Comparison of ENCODE assay signal across 14 cellular contexts in the genomic region with DNA sequence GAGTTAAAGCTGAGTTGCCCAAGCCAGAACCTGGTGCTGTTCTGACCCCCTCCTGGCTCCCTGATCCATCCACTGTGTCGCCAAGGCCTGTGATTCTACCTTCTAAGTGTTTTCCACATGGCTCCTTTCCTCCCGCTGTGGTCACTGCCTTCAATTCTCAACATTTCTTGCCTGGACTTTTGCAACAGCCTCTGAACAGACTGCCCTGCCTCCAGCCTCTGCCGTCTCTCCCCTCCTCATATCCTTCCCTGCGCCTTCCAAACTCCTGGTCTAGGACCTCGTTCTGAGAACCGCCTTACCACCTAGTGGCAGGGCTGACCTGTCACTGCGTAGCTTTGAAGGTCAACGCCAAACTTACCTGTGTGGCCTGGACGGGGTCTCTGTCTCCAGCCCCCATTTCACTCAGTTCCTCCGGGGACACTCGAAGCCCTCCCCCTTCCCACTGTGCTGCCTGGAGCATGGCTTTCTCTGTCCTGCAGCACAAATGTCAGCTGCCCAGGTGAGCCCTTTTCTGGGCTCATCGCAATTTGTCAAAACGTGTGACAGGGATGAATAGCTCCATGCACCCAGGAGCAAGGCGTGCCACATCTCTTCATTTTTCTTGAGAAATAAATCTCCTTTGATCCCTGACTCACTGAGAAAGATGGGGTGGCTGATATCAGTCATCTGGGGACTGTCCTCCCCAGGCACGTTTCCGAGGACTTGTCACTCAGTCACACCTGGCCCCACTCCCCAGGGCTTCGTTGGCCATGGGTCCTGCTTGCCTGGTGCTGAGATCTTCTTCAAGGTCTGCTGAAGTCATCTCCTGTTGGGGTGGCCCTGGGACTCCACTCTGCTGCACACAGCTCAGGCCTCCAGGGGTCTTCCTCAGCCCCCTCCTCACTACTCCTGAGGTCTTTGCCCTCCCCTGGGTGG. TPM values are rescaled to one million over a fixed set of nuclear protein-coding genes. Genes with fewer than 3 reads are reported as not detected.
DNase-seq lines count a peak whose midpoint lies in the region; ATAC-seq and TF ChIP-seq lines count a peak whose summit lies in the region.
"Had no signal": no experiment of that assay in that cellular context is flagged by ENCODE, and none has a peak within 500 bp of the region (broad histone marks: within the 10 kb centered on the region; RNA-seq: fewer than 3 reads in every experiment).

No MANE protein-coding gene starts in this region.

- DNase-seq in activated CD4-positive, alpha-beta T cell treated with anti-CD3 and anti-CD28 coated beads for 24 hours (ENCODE audit: low read depth in 2 of 2): peak; percentile 38 to 53
- DNase-seq in activated CD4-positive, alpha-beta T cell treated with anti-CD3 and anti-CD28 coated beads, Interleukin-2, amount 50 U/mL, for 1 hour: no peak
- DNase-seq in activated T-helper 1 cell treated with anti-CD3 and anti-CD28 coated beads, Interleukin-12 subunit alpha, Interleukin-12 subunit beta, Interleukin-2, Interleukin-4 antibody, amounts not matched to agents 30 ng/mL and 10 ng/mL and 1 ng/mL, durations not matched to agents 14 hours and 24 hours and 36 hours (ENCODE audit: low spot score): no peak
- no peak for DNase-seq in nephron progenitor cell
- DNase-seq in stimulated activated naive CD8-positive, alpha-beta T cell treated with anti-CD3 and anti-CD28 coated beads, Interleukin-15, amount 100 ng/mL, for 72 hours: peak in 1 of 2 donors; percentile 68
- DNase-seq in HEK293T (ENCODE audit: extremely low spot score): no peak
- DNase-seq in cerebellar nuclear complex (lab: John Stamatoyannopoulos, UW): no peak
- DNase-seq in NCI-H2171 treated with DMSO at 0.1 percent for 48 hours (lab: John Stamatoyannopoulos, UW): no peak
- DNase-seq: 8988T, DMS153, H9, naive B cell, NCI-H187, small intestine had no signal

- no peak overlapping the region for H3K4me3 Mint-ChIP-seq in activated T-helper 1 cell treated with anti-CD3 and anti-CD28 coated beads, Interleukin-12 subunit alpha, Interleukin-12 subunit beta, Interleukin-2, Interleukin-4 antibody, amounts not matched to agents 30 ng/mL and 10 ng/mL and 1 ng/mL, durations not matched to agents 14 hours and 24 hours and 36 hours
- H3K4me3 Mint-ChIP-seq in nephron progenitor cell: no peak overlapping the region
- peak overlapping the region; percentile 66 to 72 for H3K4me3 Mint-ChIP-seq in stimulated activated naive CD8-positive, alpha-beta T cell treated with anti-CD3 and anti-CD28 coated beads, Interleukin-15, amount 100 ng/mL, for 72 hours
- H3K4me3 Mint-ChIP-seq: H9, naive B cell had no signal

- peaks cover 2% of the 10 kb centered on the region for H3K36me3 Mint-ChIP-seq in activated T-helper 1 cell treated with anti-CD3 and anti-CD28 coated beads, Interleukin-12 subunit alpha, Interleukin-12 subunit beta, Interleukin-2, Interleukin-4 antibody, amounts not matched to agents 30 ng/mL and 10 ng/mL and 1 ng/mL, durations not matched to agents 14 hours and 24 hours and 36 hours (ENCODE audit: low read depth)
- H3K36me3 Mint-ChIP-seq in nephron progenitor cell (ENCODE audit: low read depth): no peaks in the 10 kb centered on the region

- intact Hi-C loops in activated T-helper 1 cell treated with anti-CD3 and anti-CD28 coated beads, Interleukin-12 subunit alpha, Interleukin-12 subunit beta, Interleukin-2, Interleukin-4 antibody, amounts not matched to agents 30 ng/mL and 10 ng/mL and 1 ng/mL, durations not matched to agents 14 hours and 24 hours and 36 hours (cut with micrococcal nuclease): loop anchor here (5.0 kb wide), 3 partner anchors 192 to 428 kb away; a partner anchor contains a TSS

- CTCF ChIA-PET in HEK293T (lab: Yijun Ruan, JAX): no interaction called here

- ATAC-seq in stimulated activated naive CD8-positive, alpha-beta T cell treated with anti-CD3 and anti-CD28 coated beads, Interleukin-15, amount 100 ng/mL, for 72 hours: peak; percentile 70

- H3K9me3 Mint-ChIP-seq in activated T-helper 1 cell treated with anti-CD3 and anti-CD28 coated beads, Interleukin-12 subunit alpha, Interleukin-12 subunit beta, Interleukin-2, Interleukin-4 antibody, amounts not matched to agents 30 ng/mL and 10 ng/mL and 1 ng/mL, durations not matched to agents 14 hours and 24 hours and 36 hours: no peaks in the 10 kb centered on the region
- no peaks in the 10 kb centered on the region for H3K9me3 Mint-ChIP-seq in nephron progenitor cell
- no peaks in the 10 kb centered on the region for H3K9me3 Mint-ChIP-seq in stimulated activated naive CD8-positive, alpha-beta T cell treated with anti-CD3 and anti-CD28 coated beads, Interleukin-15, amount 100 ng/mL, for 72 hours
- H3K9me3 Mint-ChIP-seq: H9, naive B cell had no signal

- peaks cover 7% of the 10 kb centered on the region for H3K27me3 Mint-ChIP-seq in activated T-helper 1 cell treated with anti-CD3 and anti-CD28 coated beads, Interleukin-12 subunit alpha, Interleukin-12 subunit beta, Interleukin-2, Interleukin-4 antibody, amounts not matched to agents 30 ng/mL and 10 ng/mL and 1 ng/mL, durations not matched to agents 14 hours and 24 hours and 36 hours (ENCODE audit: insufficient read depth)
- H3K27me3 Mint-ChIP-seq in nephron progenitor cell (ENCODE audit: low read depth, poor library complexity): peaks cover 26% of the 10 kb centered on the region
- H3K27me3 Mint-ChIP-seq in stimulated activated naive CD8-positive, alpha-beta T cell treated with anti-CD3 and anti-CD28 coated beads, Interleukin-15, amount 100 ng/mL, for 72 hours: peaks cover 8% of the 10 kb centered on the region

- H3K4me1 Mint-ChIP-seq in activated T-helper 1 cell treated with anti-CD3 and anti-CD28 coated beads, Interleukin-12 subunit alpha, Interleukin-12 subunit beta, Interleukin-2, Interleukin-4 antibody, amounts not matched to agents 30 ng/mL and 10 ng/mL and 1 ng/mL, durations not matched to agents 14 hours and 24 hours and 36 hours (ENCODE audit: low read depth): peaks cover 68% of the 10 kb centered on the region
- peaks cover 56% of the 10 kb centered on the region for H3K4me1 Mint-ChIP-seq in nephron progenitor cell
- peaks cover 78% of the 10 kb centered on the region for H3K4me1 Mint-ChIP-seq in stimulated activated naive CD8-positive, alpha-beta T cell treated with anti-CD3 and anti-CD28 coated beads, Interleukin-15, amount 100 ng/mL, for 72 hours

- peak overlapping the region; percentile 74 for H3K27ac Mint-ChIP-seq in activated T-helper 1 cell treated with anti-CD3 and anti-CD28 coated beads, Interleukin-12 subunit alpha, Interleukin-12 subunit beta, Interleukin-2, Interleukin-4 antibody, amounts not matched to agents 30 ng/mL and 10 ng/mL and 1 ng/mL, durations not matched to agents 14 hours and 24 hours and 36 hours
- H3K27ac Mint-ChIP-seq in nephron progenitor cell: peak overlapping the region; percentile 50
- H3K27ac Mint-ChIP-seq in stimulated activated naive CD8-positive, alpha-beta T cell treated with anti-CD3 and anti-CD28 coated beads, Interleukin-15, amount 100 ng/mL, for 72 hours: peak overlapping the region; percentile 81 to 91

- POLR2A ChIA-PET in HEK293T (lab: Yijun Ruan, JAX): no interaction called here

- TF ChIP-seq CTCF in nephron progenitor cell (IDR thresholded peaks at IDR 0.05): no peak

TF ChIP-seq in HEK293T, 16 proteins besides CTCF, POLR2A, EP300 and RAD21:
- TF ChIP-seq ARNT (IDR thresholded peaks at IDR 0.05) (no peak), LEF1 (IDR thresholded peaks at IDR 0.05; ENCODE audit: borderline replicate concordance) (no peak), BHLHE40 (IDR thresholded peaks at IDR 0.05; ENCODE audit: borderline replicate concordance) (no peak), TARDBP (IDR thresholded peaks at IDR 0.05) (no peak), NFRKB (IDR thresholded peaks at IDR 0.05) (no peak), FOXK2 (IDR thresholded peaks at IDR 0.05) (no peak), HDGF (IDR thresholded peaks at IDR 0.05; ENCODE audit: borderline replicate concordance) (no peak), ZNF384 (IDR thresholded peaks at IDR 0.05) (no peak)
TF ChIP-seq in HEK293T: peak in this region for 0.

RNA-seq across cellular contexts. Expression of a gene that starts 46.7 kb away (rescaled TPM):
- total RNA-seq in activated T-helper 1 cell treated with anti-CD3 and anti-CD28 coated beads, Interleukin-12 subunit alpha, Interleukin-12 subunit beta, Interleukin-2, Interleukin-4 antibody, amounts not matched to agents 30 ng/mL and 10 ng/mL and 1 ng/mL, durations not matched to agents 14 hours and 24 hours and 36 hours: 34.5 and 35.2 TPM in 2 replicates

Comparison
In these comparisons a context has a peak if more than half of its experiments do, and no peak if none do; other contexts are left out.
1. DNase-seq: peak in activated CD4-positive, alpha-beta T cell treated with anti-CD3 and anti-CD28 coated beads for 24 hours (2 of 2); none in activated CD4-positive, alpha-beta T cell treated with anti-CD3 and anti-CD28 coated beads, Interleukin-2, amount 50 U/mL, for 1 hour (single experiment), activated T-helper 1 cell treated with anti-CD3 and anti-CD28 coated beads, Interleukin-12 subunit alpha, Interleukin-12 subunit beta, Interleukin-2, Interleukin-4 antibody, amounts not matched to agents 30 ng/mL and 10 ng/mL and 1 ng/mL, durations not matched to agents 14 hours and 24 hours and 36 hours (single experiment), nephron progenitor cell (single experiment), HEK293T (single experiment), cerebellar nuclear complex (0 of 2) and NCI-H2171 treated with DMSO at 0.1 percent for 48 hours (single experiment).
2. H3K4me3 Mint-ChIP-seq: peak in stimulated activated naive CD8-positive, alpha-beta T cell treated with anti-CD3 and anti-CD28 coated beads, Interleukin-15, amount 100 ng/mL, for 72 hours (2 of 2); none in activated T-helper 1 cell treated with anti-CD3 and anti-CD28 coated beads, Interleukin-12 subunit alpha, Interleukin-12 subunit beta, Interleukin-2, Interleukin-4 antibody, amounts not matched to agents 30 ng/mL and 10 ng/mL and 1 ng/mL, durations not matched to agents 14 hours and 24 hours and 36 hours (single experiment) and nephron progenitor cell (single experiment).
3. Peak in every context shown above with its lines, with median percentiles within 50 percentile points of each other: H3K27ac Mint-ChIP-seq.